In the genomic region with DNA sequence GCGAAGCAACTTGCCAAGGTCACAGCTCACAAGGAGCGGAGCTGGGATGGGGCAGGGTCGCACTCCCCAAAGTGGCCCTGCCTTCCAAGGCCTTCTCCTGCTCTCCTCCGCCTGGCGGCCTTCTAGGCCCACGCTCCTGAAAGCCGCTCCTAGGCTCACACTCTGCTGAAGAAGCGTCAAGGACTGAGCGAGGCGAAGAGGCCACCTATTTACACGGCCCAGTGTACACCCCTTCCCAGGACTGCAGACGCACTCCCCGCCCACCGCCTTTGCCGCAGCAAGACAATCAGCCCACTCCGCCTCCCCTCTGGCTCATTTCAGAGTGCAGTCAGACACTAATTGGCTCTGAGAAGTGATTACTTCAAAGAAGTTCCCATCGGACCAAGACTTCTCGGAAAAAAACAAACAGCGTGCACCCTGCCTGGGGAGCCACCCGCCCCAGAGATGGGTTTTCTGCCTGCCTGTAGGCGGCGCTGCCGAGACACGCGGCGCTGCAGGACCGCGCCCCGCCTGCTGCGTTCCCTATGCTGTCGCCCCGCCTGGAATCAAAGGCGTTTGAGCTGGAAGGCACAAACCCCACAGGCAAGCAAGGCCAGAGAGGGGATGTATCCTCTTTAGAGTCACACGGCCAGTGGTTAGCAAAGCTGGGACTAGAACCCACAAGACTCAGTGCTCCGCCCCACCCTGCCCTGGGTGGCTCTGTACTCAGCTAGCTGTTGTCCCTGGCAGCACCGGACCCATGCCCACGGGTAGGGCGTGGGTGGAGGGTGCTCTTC, we compare ENCODE assay signal across 9 cellular contexts.
DNase-seq lines count a peak whose midpoint lies in the region; ATAC-seq and TF ChIP-seq lines count a peak whose summit lies in the region.
"Had no signal": no experiment of that assay in that cellular context is flagged by ENCODE, and none has a peak within 500 bp of the region (broad histone marks: within the 10 kb centered on the region; RNA-seq: fewer than 3 reads in every experiment).

No MANE protein-coding gene starts in this region.

- intact Hi-C loops in activated T-helper 2 cell treated with anti-CD3 and anti-CD28 coated beads, Interferon-gamma antibody, Interleukin-2, Interleukin-4, amounts not matched to agents 10 μg/mL and 5 μg/mL and 100 μg/mL, durations not matched to agents 14 hours and 24 hours and 36 hours (cut with micrococcal nuclease): no loop called here

- H3K27ac Mint-ChIP-seq in activated T-helper 2 cell treated with anti-CD3 and anti-CD28 coated beads, Interferon-gamma antibody, Interleukin-2, Interleukin-4, amounts not matched to agents 10 μg/mL and 5 μg/mL and 100 μg/mL, durations not matched to agents 14 hours and 24 hours and 36 hours: no peak overlapping the region
- H3K27ac Mint-ChIP-seq: activated naive CD8-positive, alpha-beta T cell had no signal

- no peaks in the 10 kb centered on the region for H3K36me3 Mint-ChIP-seq in activated T-helper 2 cell treated with anti-CD3 and anti-CD28 coated beads, Interferon-gamma antibody, Interleukin-2, Interleukin-4, amounts not matched to agents 10 μg/mL and 5 μg/mL and 100 μg/mL, durations not matched to agents 14 hours and 24 hours and 36 hours (ENCODE audit: low read depth)
- H3K36me3 Mint-ChIP-seq: activated naive CD8-positive, alpha-beta T cell had no signal

- DNase-seq in NCI-H526 treated with DMSO at 0.1 percent for 48 hours (lab: John Stamatoyannopoulos, UW) (peak; percentile 36), foreskin keratinocyte (no peak), retinal pigment epithelial cell (ENCODE audit: low read depth) (no peak), NCI-H1694 treated with DMSO at 0.1 percent for 48 hours (lab: John Stamatoyannopoulos, UW) (no peak), NCI-H748 treated with DMSO at 0.1 percent for 48 hours (lab: John Stamatoyannopoulos, UW) (no peak)
- DNase-seq in activated T-helper 2 cell treated with anti-CD3 and anti-CD28 coated beads, Interferon-gamma antibody, Interleukin-2, Interleukin-4, amounts not matched to agents 10 μg/mL and 5 μg/mL and 100 μg/mL, durations not matched to agents 14 hours and 24 hours and 36 hours (ENCODE audit: low spot score): no peak
- DNase-seq: GOT3 had no signal

- H3K27me3 Mint-ChIP-seq in activated T-helper 2 cell treated with anti-CD3 and anti-CD28 coated beads, Interferon-gamma antibody, Interleukin-2, Interleukin-4, amounts not matched to agents 10 μg/mL and 5 μg/mL and 100 μg/mL, durations not matched to agents 14 hours and 24 hours and 36 hours (ENCODE audit: low read depth): no peaks in the 10 kb centered on the region

- no peak overlapping the region for H3K4me3 ChIP-seq in retinal pigment epithelial cell (ENCODE audit: low read length)

- ATAC-seq in foreskin keratinocyte: peak; percentile 82

- peak; percentile 72 for TF ChIP-seq CTCF in GM12872 (IDR thresholded peaks at IDR 0.05; ENCODE audit: insufficient read depth, low read depth, low read length)
- TF ChIP-seq CTCF in foreskin keratinocyte (conservative IDR thresholded peaks at IDR 0.05): peak; percentile 95
- TF ChIP-seq CTCF in retinal pigment epithelial cell (conservative IDR thresholded peaks at IDR 0.05; ENCODE audit: low read depth, low read length): peak; percentile 33

- no peaks in the 10 kb centered on the region for H3K4me1 ChIP-seq in foreskin keratinocyte

- H3K4me3 Mint-ChIP-seq in activated T-helper 2 cell treated with anti-CD3 and anti-CD28 coated beads, Interferon-gamma antibody, Interleukin-2, Interleukin-4, amounts not matched to agents 10 μg/mL and 5 μg/mL and 100 μg/mL, durations not matched to agents 14 hours and 24 hours and 36 hours (ENCODE audit: low read depth): no peak overlapping the region
- H3K4me3 Mint-ChIP-seq: activated naive CD8-positive, alpha-beta T cell had no signal

- H3K27ac ChIP-seq in foreskin keratinocyte: no peak overlapping the region

- H3K9me3 Mint-ChIP-seq in activated T-helper 2 cell treated with anti-CD3 and anti-CD28 coated beads, Interferon-gamma antibody, Interleukin-2, Interleukin-4, amounts not matched to agents 10 μg/mL and 5 μg/mL and 100 μg/mL, durations not matched to agents 14 hours and 24 hours and 36 hours: no peaks in the 10 kb centered on the region

- no peaks in the 10 kb centered on the region for H3K27me3 ChIP-seq in foreskin keratinocyte

- no peaks in the 10 kb centered on the region for H3K4me1 Mint-ChIP-seq in activated T-helper 2 cell treated with anti-CD3 and anti-CD28 coated beads, Interferon-gamma antibody, Interleukin-2, Interleukin-4, amounts not matched to agents 10 μg/mL and 5 μg/mL and 100 μg/mL, durations not matched to agents 14 hours and 24 hours and 36 hours (ENCODE audit: low read depth)

Comparison
In these comparisons a context has a peak if more than half of its experiments do, and no peak if none do; other contexts are left out.
1. CTCF ChIP-seq: peak in every context shown above with its lines; median percentile 95 in foreskin keratinocyte; 72 in GM12872; 33 in retinal pigment epithelial cell.